Comparison of ENCODE assay signal across 17 cellular contexts in the genomic region with DNA sequence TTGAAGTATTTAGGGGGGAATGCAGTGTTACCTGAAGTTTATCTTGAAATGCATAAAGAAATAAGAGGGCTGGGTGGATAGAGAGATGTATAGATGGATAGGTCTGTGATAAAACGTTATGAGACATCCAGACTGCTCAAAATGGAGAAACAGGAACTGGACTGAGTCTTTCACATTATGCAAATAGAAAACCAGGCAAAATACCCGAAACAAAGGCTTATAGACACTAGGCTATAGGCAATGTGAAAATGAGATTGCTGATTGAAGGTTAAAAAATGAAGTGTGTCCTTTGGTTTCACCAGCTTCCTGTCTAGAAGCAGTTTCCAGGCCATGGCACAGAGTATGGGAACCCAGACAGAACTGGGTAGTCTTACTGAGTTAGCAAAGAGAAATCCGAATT. TPM values are rescaled to one million over a fixed set of nuclear protein-coding genes. Genes with fewer than 3 reads are reported as not detected.
DNase-seq lines count a peak whose midpoint lies in the region; ATAC-seq and TF ChIP-seq lines count a peak whose summit lies in the region.
"Had no signal": no experiment of that assay in that cellular context is flagged by ENCODE, and none has a peak within 500 bp of the region (broad histone marks: within the 10 kb centered on the region; RNA-seq: fewer than 3 reads in every experiment).

No MANE protein-coding gene starts in this region.

- TF ChIP-seq CTCF in progenitor cell of endocrine pancreas (IDR thresholded peaks at IDR 0.05; ENCODE audit: unreplicated experiment) = no peak
- no peak for TF ChIP-seq CTCF in WERI-Rb-1 (IDR thresholded peaks at IDR 0.05; ENCODE audit: low read depth, low read length)

- H3K4me3 ChIP-seq in WERI-Rb-1 (ENCODE audit: low read depth, low read length) = no peak overlapping the region
- H3K4me3 ChIP-seq: BLaER1 treated with 17β-estradiol and CSF1 and Interleukin-3, amounts not matched to agents 10 nM and 100 nM; gastroesophageal sphincter; GM23338; vagina had no signal

- H3K9me3 ChIP-seq in WERI-Rb-1 (ENCODE audit: severe bottlenecking) = peaks cover 7% of the 10 kb centered on the region
- H3K9me3 ChIP-seq: vagina had no signal

- H3K9me3 Mint-ChIP-seq in progenitor cell of endocrine pancreas (ENCODE audit: low read depth) = peaks cover 15% of the 10 kb centered on the region
- H3K9me3 Mint-ChIP-seq: stimulated activated naive CD8-positive, alpha-beta T cell treated with anti-CD3 and anti-CD28 coated beads, Interleukin-15, Interleukin-2, amounts not matched to agents 100 ng/mL and 50 ng/mL, for 24 hours had no signal

- no peak overlapping the region for H3K27ac ChIP-seq in WERI-Rb-1
- H3K27ac ChIP-seq: BLaER1 treated with 17β-estradiol and CSF1 and Interleukin-3, amounts not matched to agents 10 nM and 100 nM; gastroesophageal sphincter; vagina had no signal

- peak overlapping the region; percentile 43 for H3K27ac Mint-ChIP-seq in progenitor cell of endocrine pancreas
- H3K27ac Mint-ChIP-seq: GM23338; stimulated activated naive CD8-positive, alpha-beta T cell treated with anti-CD3 and anti-CD28 coated beads, Interleukin-15, Interleukin-2, amounts not matched to agents 100 ng/mL and 50 ng/mL, for 24 hours had no signal

- H3K4me1 Mint-ChIP-seq in progenitor cell of endocrine pancreas (ENCODE audit: low read depth) = peaks cover 21% of the 10 kb centered on the region

- peaks cover 10% of the 10 kb centered on the region for H3K36me3 Mint-ChIP-seq in progenitor cell of endocrine pancreas (ENCODE audit: insufficient read depth)

- H3K4me3 Mint-ChIP-seq in progenitor cell of endocrine pancreas (ENCODE audit: low read depth) = no peak overlapping the region
- H3K4me3 Mint-ChIP-seq: GM23338; stimulated activated naive CD8-positive, alpha-beta T cell treated with anti-CD3 and anti-CD28 coated beads, Interleukin-15, Interleukin-2, amounts not matched to agents 100 ng/mL and 50 ng/mL, for 24 hours had no signal

- no peaks in the 10 kb centered on the region for H3K27me3 ChIP-seq in WERI-Rb-1 (ENCODE audit: insufficient read depth, low read depth, severe bottlenecking)
- H3K27me3 ChIP-seq: BLaER1 treated with 17β-estradiol and CSF1 and Interleukin-3, amounts not matched to agents 10 nM and 100 nM; vagina had no signal

- DNase-seq in progenitor cell of endocrine pancreas (ENCODE audit: low spot score, unreplicated experiment) (no peak), WERI-Rb-1 (no peak), glomerular visceral epithelial cell (ENCODE audit: extremely low spot score) (no peak)
- no peak for DNase-seq in activated CD4-positive, CD25-positive, alpha-beta regulatory T cell treated with anti-CD3 and anti-CD28 coated beads, Interleukin-2, amount 50 U/mL, for 72 hours
- DNase-seq: activated CD4-positive, alpha-beta T cell treated with anti-CD3 and anti-CD28 coated beads for 1 hour; IMR-90; NCI-H1436; NCI-H446; nucleus accumbens had no signal

- peak; percentile 86 for ATAC-seq in GM18861 (IDR thresholded peaks at IDR 0.05; ENCODE audit: unreplicated experiment)
- peak; percentile 80 for ATAC-seq in GM21529 (IDR thresholded peaks at IDR 0.05; ENCODE audit: unreplicated experiment)
- peak; percentile 87 for ATAC-seq in HG03354 (IDR thresholded peaks at IDR 0.05; ENCODE audit: poor library complexity, severe bottlenecking, unreplicated experiment)
- ATAC-seq: gastroesophageal sphincter, GM23338 had no signal

- no peaks in the 10 kb centered on the region for H3K36me3 ChIP-seq in WERI-Rb-1
- H3K36me3 ChIP-seq: BLaER1 treated with 17β-estradiol and CSF1 and Interleukin-3, amounts not matched to agents 10 nM and 100 nM; gastroesophageal sphincter; vagina had no signal

- no peaks in the 10 kb centered on the region for H3K27me3 Mint-ChIP-seq in progenitor cell of endocrine pancreas
- H3K27me3 Mint-ChIP-seq: stimulated activated naive CD8-positive, alpha-beta T cell treated with anti-CD3 and anti-CD28 coated beads, Interleukin-15, Interleukin-2, amounts not matched to agents 100 ng/mL and 50 ng/mL, for 24 hours had no signal

RNA-seq across cellular contexts. Expression of gene SLC3A1, which starts 24.9 kb away (rescaled TPM):
- 1.0 and 1.2 TPM in 2 replicates for total RNA-seq in progenitor cell of endocrine pancreas
- total RNA-seq: IMR-90, vagina had no signal
